Comparison of ENCODE assay signal across 1 cellular context in the genomic region with DNA sequence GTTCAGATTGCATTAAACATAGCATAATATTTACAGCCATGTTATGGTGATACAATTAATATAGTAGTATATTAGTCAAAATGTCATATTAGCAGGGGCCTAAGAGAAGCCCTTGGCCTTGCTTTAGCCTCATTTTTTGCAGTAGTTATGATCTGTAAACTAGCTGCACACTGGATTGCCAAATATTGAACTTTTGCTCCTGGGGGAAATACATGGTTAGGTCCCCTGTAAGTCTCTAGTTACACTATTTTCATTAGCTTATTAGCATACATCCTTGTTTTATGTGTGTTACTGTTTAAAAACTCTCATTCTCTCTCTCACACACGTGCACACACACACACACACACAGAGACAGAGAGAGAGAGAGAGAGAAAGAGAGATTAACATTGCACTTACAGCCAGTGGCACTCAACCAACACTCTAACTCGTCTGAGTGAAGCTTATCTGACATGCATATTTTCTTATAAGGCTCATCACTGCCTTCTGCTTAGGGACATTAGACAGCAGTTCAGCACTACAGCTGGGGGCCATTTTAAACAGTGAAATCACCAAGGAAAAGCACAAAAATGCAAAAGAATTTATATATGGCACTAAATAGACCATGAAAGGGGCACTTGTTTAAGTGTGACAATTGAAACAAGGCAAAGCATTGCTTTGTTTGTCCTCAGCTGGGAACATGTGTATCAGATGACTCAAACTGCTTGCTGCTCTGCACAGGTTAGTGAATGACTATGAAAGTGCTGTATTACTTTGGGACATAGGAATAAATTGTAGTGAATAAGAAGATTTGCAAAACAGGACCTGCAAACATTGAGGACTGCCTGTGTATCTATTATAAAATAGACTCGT.
TF ChIP-seq lines count a peak whose summit lies in the region.

No MANE protein-coding gene starts in this region.

TF ChIP-seq in SK-N-SH treated with all-trans-retinoic acid at 6 μM for 48 hours, 23 proteins besides CTCF, POLR2A, EP300 and RAD21:
- TF ChIP-seq, protein P1, sequence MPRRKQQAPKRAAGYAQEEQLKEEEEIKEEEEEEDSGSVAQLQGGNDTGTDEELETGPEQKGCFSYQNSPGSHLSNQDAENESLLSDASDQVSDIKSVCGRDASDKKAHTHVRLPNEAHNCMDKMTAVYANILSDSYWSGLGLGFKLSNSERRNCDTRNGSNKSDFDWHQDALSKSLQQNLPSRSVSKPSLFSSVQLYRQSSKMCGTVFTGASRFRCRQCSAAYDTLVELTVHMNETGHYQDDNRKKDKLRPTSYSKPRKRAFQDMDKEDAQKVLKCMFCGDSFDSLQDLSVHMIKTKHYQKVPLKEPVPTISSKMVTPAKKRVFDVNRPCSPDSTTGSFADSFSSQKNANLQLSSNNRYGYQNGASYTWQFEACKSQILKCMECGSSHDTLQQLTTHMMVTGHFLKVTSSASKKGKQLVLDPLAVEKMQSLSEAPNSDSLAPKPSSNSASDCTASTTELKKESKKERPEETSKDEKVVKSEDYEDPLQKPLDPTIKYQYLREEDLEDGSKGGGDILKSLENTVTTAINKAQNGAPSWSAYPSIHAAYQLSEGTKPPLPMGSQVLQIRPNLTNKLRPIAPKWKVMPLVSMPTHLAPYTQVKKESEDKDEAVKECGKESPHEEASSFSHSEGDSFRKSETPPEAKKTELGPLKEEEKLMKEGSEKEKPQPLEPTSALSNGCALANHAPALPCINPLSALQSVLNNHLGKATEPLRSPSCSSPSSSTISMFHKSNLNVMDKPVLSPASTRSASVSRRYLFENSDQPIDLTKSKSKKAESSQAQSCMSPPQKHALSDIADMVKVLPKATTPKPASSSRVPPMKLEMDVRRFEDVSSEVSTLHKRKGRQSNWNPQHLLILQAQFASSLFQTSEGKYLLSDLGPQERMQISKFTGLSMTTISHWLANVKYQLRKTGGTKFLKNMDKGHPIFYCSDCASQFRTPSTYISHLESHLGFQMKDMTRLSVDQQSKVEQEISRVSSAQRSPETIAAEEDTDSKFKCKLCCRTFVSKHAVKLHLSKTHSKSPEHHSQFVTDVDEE (CRISPR knock-in tag; IDR thresholded peaks at IDR 0.05) = no peak
- TF ChIP-seq ZC3H10 (CRISPR knock-in tag; IDR thresholded peaks at IDR 0.05) (no peak), ZNF565 (CRISPR knock-in tag; conservative IDR thresholded peaks at IDR 0.05; ENCODE audit: low read depth) (no peak), ZFP30 (CRISPR knock-in tag; IDR thresholded peaks at IDR 0.05) (no peak), ESRRG (CRISPR knock-in tag; IDR thresholded peaks at IDR 0.05) (no peak), ZFP3 (CRISPR knock-in tag; IDR thresholded peaks at IDR 0.05) (no peak), RARB (CRISPR knock-in tag; IDR thresholded peaks at IDR 0.05) (no peak), SNAI2 (CRISPR knock-in tag; IDR thresholded peaks at IDR 0.05) (no peak), TCF4 (CRISPR knock-in tag; IDR thresholded peaks at IDR 0.05; ENCODE audit: borderline replicate concordance) (no peak), CSDC2 (CRISPR knock-in tag; IDR thresholded peaks at IDR 0.05) (no peak), ISL1 (CRISPR knock-in tag; IDR thresholded peaks at IDR 0.05) (no peak), PPARA (CRISPR knock-in tag; IDR thresholded peaks at IDR 0.05; ENCODE audit: borderline replicate concordance) (no peak), OSR1 (CRISPR knock-in tag; IDR thresholded peaks at IDR 0.05) (no peak), ZNF8 (CRISPR knock-in tag; IDR thresholded peaks at IDR 0.05) (no peak), ZNF70 (CRISPR knock-in tag; IDR thresholded peaks at IDR 0.05) (no peak), ARNTL (CRISPR knock-in tag; IDR thresholded peaks at IDR 0.05; ENCODE audit: borderline replicate concordance, low read depth) (no peak)
- TF ChIP-seq, protein P2, sequence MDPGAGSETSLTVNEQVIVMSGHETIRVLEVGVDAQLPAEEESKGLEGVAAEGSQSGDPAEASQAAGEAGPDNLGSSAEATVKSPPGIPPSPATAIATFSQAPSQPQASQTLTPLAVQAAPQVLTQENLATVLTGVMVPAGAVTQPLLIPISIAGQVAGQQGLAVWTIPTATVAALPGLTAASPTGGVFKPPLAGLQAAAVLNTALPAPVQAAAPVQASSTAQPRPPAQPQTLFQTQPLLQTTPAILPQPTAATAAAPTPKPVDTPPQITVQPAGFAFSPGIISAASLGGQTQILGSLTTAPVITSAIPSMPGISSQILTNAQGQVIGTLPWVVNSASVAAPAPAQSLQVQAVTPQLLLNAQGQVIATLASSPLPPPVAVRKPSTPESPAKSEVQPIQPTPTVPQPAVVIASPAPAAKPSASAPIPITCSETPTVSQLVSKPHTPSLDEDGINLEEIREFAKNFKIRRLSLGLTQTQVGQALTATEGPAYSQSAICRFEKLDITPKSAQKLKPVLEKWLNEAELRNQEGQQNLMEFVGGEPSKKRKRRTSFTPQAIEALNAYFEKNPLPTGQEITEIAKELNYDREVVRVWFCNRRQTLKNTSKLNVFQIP (CRISPR knock-in tag; IDR thresholded peaks at IDR 0.05; ENCODE audit: borderline replicate concordance, low read depth) = no peak
- TF ChIP-seq, protein P3, sequence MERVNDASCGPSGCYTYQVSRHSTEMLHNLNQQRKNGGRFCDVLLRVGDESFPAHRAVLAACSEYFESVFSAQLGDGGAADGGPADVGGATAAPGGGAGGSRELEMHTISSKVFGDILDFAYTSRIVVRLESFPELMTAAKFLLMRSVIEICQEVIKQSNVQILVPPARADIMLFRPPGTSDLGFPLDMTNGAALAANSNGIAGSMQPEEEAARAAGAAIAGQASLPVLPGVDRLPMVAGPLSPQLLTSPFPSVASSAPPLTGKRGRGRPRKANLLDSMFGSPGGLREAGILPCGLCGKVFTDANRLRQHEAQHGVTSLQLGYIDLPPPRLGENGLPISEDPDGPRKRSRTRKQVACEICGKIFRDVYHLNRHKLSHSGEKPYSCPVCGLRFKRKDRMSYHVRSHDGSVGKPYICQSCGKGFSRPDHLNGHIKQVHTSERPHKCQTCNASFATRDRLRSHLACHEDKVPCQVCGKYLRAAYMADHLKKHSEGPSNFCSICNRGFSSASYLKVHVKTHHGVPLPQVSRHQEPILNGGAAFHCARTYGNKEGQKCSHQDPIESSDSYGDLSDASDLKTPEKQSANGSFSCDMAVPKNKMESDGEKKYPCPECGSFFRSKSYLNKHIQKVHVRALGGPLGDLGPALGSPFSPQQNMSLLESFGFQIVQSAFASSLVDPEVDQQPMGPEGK (CRISPR knock-in tag; IDR thresholded peaks at IDR 0.05; ENCODE audit: borderline replicate concordance) = no peak
- TF ChIP-seq, protein P4, sequence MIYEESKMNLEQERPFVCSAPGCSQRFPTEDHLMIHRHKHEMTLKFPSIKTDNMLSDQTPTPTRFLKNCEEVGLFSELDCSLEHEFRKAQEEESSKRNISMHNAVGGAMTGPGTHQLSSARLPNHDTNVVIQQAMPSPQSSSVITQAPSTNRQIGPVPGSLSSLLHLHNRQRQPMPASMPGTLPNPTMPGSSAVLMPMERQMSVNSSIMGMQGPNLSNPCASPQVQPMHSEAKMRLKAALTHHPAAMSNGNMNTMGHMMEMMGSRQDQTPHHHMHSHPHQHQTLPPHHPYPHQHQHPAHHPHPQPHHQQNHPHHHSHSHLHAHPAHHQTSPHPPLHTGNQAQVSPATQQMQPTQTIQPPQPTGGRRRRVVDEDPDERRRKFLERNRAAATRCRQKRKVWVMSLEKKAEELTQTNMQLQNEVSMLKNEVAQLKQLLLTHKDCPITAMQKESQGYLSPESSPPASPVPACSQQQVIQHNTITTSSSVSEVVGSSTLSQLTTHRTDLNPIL (CRISPR knock-in tag; IDR thresholded peaks at IDR 0.05; ENCODE audit: low read depth) = no peak
- TF ChIP-seq, protein P5, sequence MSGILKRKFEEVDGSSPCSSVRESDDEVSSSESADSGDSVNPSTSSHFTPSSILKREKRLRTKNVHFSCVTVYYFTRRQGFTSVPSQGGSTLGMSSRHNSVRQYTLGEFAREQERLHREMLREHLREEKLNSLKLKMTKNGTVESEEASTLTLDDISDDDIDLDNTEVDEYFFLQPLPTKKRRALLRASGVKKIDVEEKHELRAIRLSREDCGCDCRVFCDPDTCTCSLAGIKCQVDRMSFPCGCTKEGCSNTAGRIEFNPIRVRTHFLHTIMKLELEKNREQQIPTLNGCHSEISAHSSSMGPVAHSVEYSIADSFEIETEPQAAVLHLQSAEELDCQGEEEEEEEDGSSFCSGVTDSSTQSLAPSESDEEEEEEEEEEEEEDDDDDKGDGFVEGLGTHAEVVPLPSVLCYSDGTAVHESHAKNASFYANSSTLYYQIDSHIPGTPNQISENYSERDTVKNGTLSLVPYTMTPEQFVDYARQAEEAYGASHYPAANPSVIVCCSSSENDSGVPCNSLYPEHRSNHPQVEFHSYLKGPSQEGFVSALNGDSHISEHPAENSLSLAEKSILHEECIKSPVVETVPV (CRISPR knock-in tag; IDR thresholded peaks at IDR 0.05) = no peak
